Comparison of ENCODE assay signal across 14 cellular contexts in genomic region chr4:143391261-143391660, GRCh38. TPM values are rescaled to one million over a fixed set of nuclear protein-coding genes. Genes with fewer than 3 reads are reported as not detected.
DNase-seq lines count a peak whose midpoint lies in the region; ATAC-seq, FAIRE-seq and TF ChIP-seq lines count a peak whose summit lies in the region.
"Had no signal": no experiment of that assay in that cellular context is flagged by ENCODE, and none has a peak within 500 bp of the region (broad histone marks: within the 10 kb centered on the region; RNA-seq: fewer than 3 reads in every experiment).

No MANE protein-coding gene starts in this region.

- peak overlapping the region; percentile 53; the same call in 1 of the 2 replicates for H3K27ac Mint-ChIP-seq in HFFc6
- peak overlapping the region in 4 of 6 donors; percentile 50 to 91 (median 73) for H3K27ac Mint-ChIP-seq in naive B cell
- H3K27ac Mint-ChIP-seq in activated CD4-positive, alpha-beta T cell treated with anti-CD3 and anti-CD28 coated beads, Interleukin-2, amount 10 ng/mL, durations not matched to agents 7 days and 5 days, result no peak overlapping the region
- H3K27ac Mint-ChIP-seq: CD8-positive, alpha-beta T cell; stimulated activated naive CD8-positive, alpha-beta T cell treated with anti-CD3 and anti-CD28 coated beads, Interleukin-15, amount 100 ng/mL, for 72 hours; T-cell had no signal

- H3K4me1 Mint-ChIP-seq in HFFc6 (ENCODE audit: low read depth), result peaks cover 76% of the 10 kb centered on the region
- peaks cover 31 to 65% (median 54%) of the 10 kb centered on the region in 3 donors for H3K4me1 Mint-ChIP-seq in naive B cell
- H3K4me1 Mint-ChIP-seq in activated CD4-positive, alpha-beta T cell treated with anti-CD3 and anti-CD28 coated beads, Interleukin-2, amount 10 ng/mL, durations not matched to agents 7 days and 5 days, result no peaks in the 10 kb centered on the region
- H3K4me1 Mint-ChIP-seq: stimulated activated naive CD8-positive, alpha-beta T cell treated with anti-CD3 and anti-CD28 coated beads, Interleukin-15, amount 100 ng/mL, for 72 hours; T-cell had no signal

- 0 out of 3 replicates have a peak overlapping the region, but pooled peaks have one; percentile 20 for H3K4me2 ChIP-seq in A549

- H3K9me3 Mint-ChIP-seq in HFFc6 (no peaks in the 10 kb centered on the region), naive B cell (no peaks in the 10 kb centered on the region)
- no peaks in the 10 kb centered on the region for H3K9me3 Mint-ChIP-seq in activated CD4-positive, alpha-beta T cell treated with anti-CD3 and anti-CD28 coated beads, Interleukin-2, amount 10 ng/mL, durations not matched to agents 7 days and 5 days
- H3K9me3 Mint-ChIP-seq: CD8-positive, alpha-beta T cell; stimulated activated naive CD8-positive, alpha-beta T cell treated with anti-CD3 and anti-CD28 coated beads, Interleukin-15, amount 100 ng/mL, for 72 hours; T-cell had no signal

- no peak for TF ChIP-seq CTCF in A549 (IDR thresholded peaks at IDR 0.05)
- TF ChIP-seq CTCF in HFFc6 (IDR thresholded peaks at IDR 0.05), result no peak

- H3K27ac ChIP-seq in A549 (no peak overlapping the region), cingulate gyrus (ENCODE audit: low read depth, low read length) (peak overlapping the region; percentile 71)
- H3K27ac ChIP-seq: RWPE1 had no signal

- no peak for TF ChIP-seq RAD21 in A549 (conservative IDR thresholded peaks at IDR 0.05 in 1 of 2, IDR thresholded peaks at IDR 0.05 in 1 of 2)

- H3K4me1 ChIP-seq in A549, result peaks cover 22% of the 10 kb centered on the region

- H3K4me3 ChIP-seq in A549, result no peak overlapping the region

- DNase-seq in A549 (ENCODE audit: low read depth in 1 of 2, low spot score in 1 of 2) (no peak), HFFc6 (no peak), naive B cell (no peak), DMS53 treated with DMSO at 0.1 percent for 48 hours (lab: John Stamatoyannopoulos, UW; ENCODE audit: unreplicated experiment) (no peak), amygdala (lab: John Stamatoyannopoulos, UW) (no peak)
- DNase-seq in activated CD8-positive, alpha-beta memory T cell treated with anti-CD3 and anti-CD28 coated beads, Interleukin-2, amount 50 U/mL, for 48 hours, result no peak
- DNase-seq in activated CD4-positive, alpha-beta T cell treated with anti-CD3 and anti-CD28 coated beads, Interleukin-2, amount 10 ng/mL, durations not matched to agents 7 days and 5 days, result no peak
- DNase-seq: CD8-positive, alpha-beta T cell; NCI-H1436 treated with DMSO at 0.1 percent for 48 hours; NK-92 treated with Interleukin-12 subunit alpha and Interleukin-12 subunit beta, amount 100 ng/mL, for 24 hours; stimulated activated naive CD8-positive, alpha-beta T cell treated with anti-CD3 and anti-CD28 coated beads, Interleukin-15, amount 100 ng/mL, for 72 hours; T-cell had no signal

- H3K27me3 Mint-ChIP-seq in HFFc6 (ENCODE audit: insufficient read depth) (no peaks in the 10 kb centered on the region; the same call in none of the 2 replicates), naive B cell (no peaks in the 10 kb centered on the region)
- H3K27me3 Mint-ChIP-seq in activated CD4-positive, alpha-beta T cell treated with anti-CD3 and anti-CD28 coated beads, Interleukin-2, amount 10 ng/mL, durations not matched to agents 7 days and 5 days, result peaks cover 12% of the 10 kb centered on the region

- TF ChIP-seq EP300 in A549 (IDR thresholded peaks at IDR 0.05), result no peak

- H3K9me3 ChIP-seq in A549, result no peaks in the 10 kb centered on the region

- H3K4me3 Mint-ChIP-seq in HFFc6, result peak overlapping the region; percentile 31; the same call in 1 of the 2 replicates
- H3K4me3 Mint-ChIP-seq in naive B cell, result peak overlapping the region in 5 of 8 donors; percentile 6 to 74 (median 23)
- H3K4me3 Mint-ChIP-seq in activated CD4-positive, alpha-beta T cell treated with anti-CD3 and anti-CD28 coated beads, Interleukin-2, amount 10 ng/mL, durations not matched to agents 7 days and 5 days, result no peak overlapping the region
- H3K4me3 Mint-ChIP-seq: CD8-positive, alpha-beta T cell; stimulated activated naive CD8-positive, alpha-beta T cell treated with anti-CD3 and anti-CD28 coated beads, Interleukin-15, amount 100 ng/mL, for 72 hours; T-cell had no signal

- no peak for TF ChIP-seq POLR2A in A549 (IDR thresholded peaks at IDR 0.05; ENCODE audit: low read length)

- 88% methylated on average over 3 of the region's 3 CpGs for WGBS in A549 (ENCODE audit: missing lambda C conversion rate)

- POLR2A ChIA-PET in A549 (lab: Yijun Ruan, JAX), result no interaction called here
- POLR2A ChIA-PET in activated CD4-positive, alpha-beta T cell treated with anti-CD3 and anti-CD28 coated beads, Interleukin-2, amount 10 ng/mL, durations not matched to agents 7 days and 5 days (lab: Charles Lee), result no interaction called here

- H3K36me3 Mint-ChIP-seq in HFFc6 (ENCODE audit: low read depth), result no peaks in the 10 kb centered on the region
- peaks cover 4 to 6% of the 10 kb centered on the region in 2 donors for H3K36me3 Mint-ChIP-seq in naive B cell
- no peaks in the 10 kb centered on the region for H3K36me3 Mint-ChIP-seq in activated CD4-positive, alpha-beta T cell treated with anti-CD3 and anti-CD28 coated beads, Interleukin-2, amount 10 ng/mL, durations not matched to agents 7 days and 5 days (ENCODE audit: low read depth)
- H3K36me3 Mint-ChIP-seq: CD8-positive, alpha-beta T cell; T-cell had no signal

- no peak for FAIRE-seq in A549 (lab: Jason Lieb, UNC)

- CTCF ChIA-PET in A549 (lab: Yijun Ruan, JAX), result no interaction called here
- CTCF ChIA-PET in activated CD4-positive, alpha-beta T cell treated with anti-CD3 and anti-CD28 coated beads, Interleukin-2, amount 10 ng/mL, durations not matched to agents 7 days and 5 days (lab: Charles Lee), result no interaction called here

- ATAC-seq in A549, result no peak
- ATAC-seq in naive B cell (ENCODE audit: low read depth in 2 of 2), result peak in 1 of 2 donors; percentile 27
- ATAC-seq: CD8-positive, alpha-beta T cell; stimulated activated naive CD8-positive, alpha-beta T cell treated with anti-CD3 and anti-CD28 coated beads, Interleukin-15, amount 100 ng/mL, for 72 hours; T-cell had no signal

TF ChIP-seq in A549, 52 proteins besides CTCF, POLR2A, EP300 and RAD21:
- no peak for TF ChIP-seq NR3C1 (IDR thresholded peaks at IDR 0.05)
- no peak for TF ChIP-seq FOXS1 (CRISPR knock-in tag; IDR thresholded peaks at IDR 0.05)
- no peak for TF ChIP-seq PHF8 (IDR thresholded peaks at IDR 0.05; ENCODE audit: borderline replicate concordance, low read depth)
- TF ChIP-seq EHMT2 (IDR thresholded peaks at IDR 0.05; ENCODE audit: low read depth), result no peak
- no peak for TF ChIP-seq SREBF2 (IDR thresholded peaks at IDR 0.05)
- TF ChIP-seq HEYL (CRISPR knock-in tag; IDR thresholded peaks at IDR 0.05), result no peak
- TF ChIP-seq ZNF302 (CRISPR knock-in tag; IDR thresholded peaks at IDR 0.05), result no peak
- no peak for TF ChIP-seq HOXA7 (CRISPR knock-in tag; IDR thresholded peaks at IDR 0.05)
TF ChIP-seq in A549: peak in this region for 0.

RNA-seq across cellular contexts. Expression of gene GAB1, which starts 54.6 kb away (rescaled TPM):
- 3.6 and 3.8 TPM in 2 replicates for polyA plus RNA-seq in A549 (2011; rRNA removed)
- polyA plus RNA-seq in A549 (2012; cell fraction: cytosol; rRNA removed), result 0.73 and 1.0 TPM in 2 replicates
- polyA plus RNA-seq in A549 (2012; cell fraction: nucleus; rRNA removed), result 0.68 and 0.69 TPM in 2 replicates
- polyA plus RNA-seq in A549 (2017; fragmentation: RNase III; extraction: RNeasy Plus Mini Kit Qiagen cat#74134 plus additional on column Dnase treatment), result 2.0 to 2.5 TPM (median 2.3 TPM) in 3 replicates
- 2.9 and 6.2 TPM in 2 replicates for polyA minus RNA-seq in A549 (2011; rRNA and poly(A)+ RNA removed)
- 1 to 10 TPM; 6.6 to 8.9 (median 6.9) TPM for total RNA-seq in HFFc6 (2021; fragmentation: NEBNext Ultra II Directional; extraction: Animal tissue kit (Norgen Biotek cat#: 25700))
- polyA plus RNA-seq in naive B cell (ENCODE audit: low read depth in 6 of 6), result 10 to 100 TPM in 2 of 6 donors, 1 to 10 TPM in 4; 4.3 to 14.5 (median 7.5) TPM
- under 1 TPM; 0.60 to 0.75 TPM for total RNA-seq in activated CD4-positive, alpha-beta T cell treated with anti-CD3 and anti-CD28 coated beads, Interleukin-2, amount 10 ng/mL, durations not matched to agents 7 days and 5 days

Comparison
In these comparisons a context has a peak if more than half of its experiments do, and no peak if none do; other contexts are left out.
1. RNA of gene GAB1, which starts 54.6 kb away (total RNA-seq): 6.6 to 8.9 TPM in HFFc6; 0.60 to 0.75 TPM in activated CD4-positive, alpha-beta T cell treated with anti-CD3 and anti-CD28 coated beads, Interleukin-2, amount 10 ng/mL, durations not matched to agents 7 days and 5 days; every median in the first group is over 4 times any median in the second.